In genomic region chr18:34977787-34978532, GRCh38 we compare ENCODE assay signal across 8 cellular contexts.
DNase-seq lines count a peak whose midpoint lies in the region; ATAC-seq and TF ChIP-seq lines count a peak whose summit lies in the region.

No MANE protein-coding gene starts in this region.

- H3K9me3 ChIP-seq in duodenal mucosa (ENCODE audit: control insufficient read depth in 1 of 2, low read length in 2 of 2) (no peaks in the 10 kb centered on the region), lung (ENCODE audit: control insufficient read depth in 2 of 2, insufficient read depth in 1 of 2, low read length in 1 of 2) (no peaks in the 10 kb centered on the region)

- peak overlapping the region; percentile 89 to 96 for H3K4me3 ChIP-seq in duodenal mucosa (ENCODE audit: low read depth in 1 of 2, low read length in 2 of 2)
- H3K4me3 ChIP-seq in lung, result peak overlapping the region; percentile 45

- peak; percentile 51 for DNase-seq in D341Med (ENCODE audit: low spot score)
- DNase-seq in NCI-H1105 (lab: John Stamatoyannopoulos, UW), result peak; percentile 13
- DNase-seq in activated CD4-positive, alpha-beta T cell treated with anti-CD3 and anti-CD28 coated beads, Interleukin-2, amount 50 U/mL, for 1 hour, result peak; percentile 40
- DNase-seq in lung (ENCODE audit: low spot score), result peak; percentile 55
- peak; percentile 29 for DNase-seq in stimulated activated CD8-positive, alpha-beta memory T cell treated with anti-CD3 and anti-CD28 coated beads, Interleukin-12 subunit alpha, Interleukin-12 subunit beta, amount 100 ng/mL, for 1 hour (ENCODE audit: low read depth)
- DNase-seq in cortex of kidney (lab: John Stamatoyannopoulos, UW), result no peak

- H3K27me3 ChIP-seq in duodenal mucosa (ENCODE audit: control insufficient read depth in 1 of 2, insufficient read depth in 2 of 2, low read length in 2 of 2), result peaks cover 0 to 3% of the 10 kb centered on the region in 2 donors
- no peaks in the 10 kb centered on the region for H3K27me3 ChIP-seq in lung (ENCODE audit: control insufficient read depth, insufficient read depth)

- TF ChIP-seq CTCF in lung (IDR thresholded peaks at IDR 0.05; ENCODE audit: control extremely low read depth, extremely low read depth), result no peak

- H3K27ac ChIP-seq in duodenal mucosa (ENCODE audit: low read depth, low read length) (peak overlapping the region; percentile 30), lung (ENCODE audit: low read depth in 1 of 2, low read length in 1 of 2) (no peak overlapping the region)

- H3K36me3 ChIP-seq in duodenal mucosa (ENCODE audit: control insufficient read depth in 1 of 2, insufficient read depth in 2 of 2, low read length in 2 of 2) (no peaks in the 10 kb centered on the region), lung (ENCODE audit: control insufficient read depth in 2 of 2, insufficient read depth in 2 of 2, low read length in 2 of 2) (no peaks in the 10 kb centered on the region)

- ATAC-seq in GM21723 (IDR thresholded peaks at IDR 0.05; ENCODE audit: unreplicated experiment) (peak; percentile 13), lung (ENCODE audit: insufficient read depth, low FRiP score) (peak; percentile 9)

- peaks cover 15 to 23% of the 10 kb centered on the region in 2 donors for H3K4me1 ChIP-seq in duodenal mucosa (ENCODE audit: control insufficient read depth in 1 of 2, insufficient read depth in 2 of 2, low read length in 2 of 2)
- no peaks in the 10 kb centered on the region for H3K4me1 ChIP-seq in lung (ENCODE audit: control insufficient read depth in 2 of 2, insufficient read depth in 2 of 2, low read length in 2 of 2)

- H3K9ac ChIP-seq in duodenal mucosa (ENCODE audit: low read depth in 1 of 2, low read length in 2 of 2), result peak overlapping the region; percentile 81 to 84

- 0% methylated on average over 39 of the region's 39 CpGs for WGBS in lung, 2 donors
